ENCODE assay signal across 8 cellular contexts in the genomic region with DNA sequence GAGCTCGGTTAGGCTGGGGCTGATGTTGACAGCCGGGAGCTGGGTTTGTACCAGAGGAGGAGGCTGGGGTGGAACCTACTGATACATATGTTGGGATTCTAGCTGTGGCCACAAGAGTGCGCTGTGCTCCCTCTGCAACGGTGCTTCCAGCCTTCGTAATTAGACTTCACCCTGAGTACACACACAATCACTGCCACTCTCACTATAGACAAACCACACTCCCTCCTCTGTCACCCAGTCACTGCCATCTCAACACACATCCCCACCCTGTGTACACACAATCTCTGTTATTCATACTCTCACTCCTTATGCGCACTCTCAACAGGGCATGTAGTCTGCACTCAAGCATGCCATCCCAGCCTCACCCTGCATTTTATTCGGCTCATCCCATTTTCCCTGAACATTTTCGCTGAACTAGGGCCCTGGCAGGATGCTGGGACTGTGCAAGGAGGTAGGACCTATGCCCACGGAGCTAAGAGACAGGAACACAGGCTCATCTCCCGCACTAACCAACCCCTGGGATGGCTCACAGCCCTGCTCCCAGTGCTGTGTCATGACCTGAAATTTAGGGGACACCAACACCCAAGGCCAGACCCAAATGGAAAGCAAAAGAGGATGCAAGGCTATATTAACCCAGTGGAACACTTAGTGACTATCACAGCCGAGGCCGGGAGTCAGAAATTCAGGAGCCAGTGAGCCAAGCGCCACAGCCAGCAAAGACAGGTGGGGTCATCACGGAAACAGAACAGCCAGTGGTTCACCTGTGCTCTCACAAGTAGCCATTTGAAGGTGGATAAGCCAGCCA. TPM values are rescaled to one million over a fixed set of nuclear protein-coding genes. Genes with fewer than 3 reads are reported as not detected.
A peak's percentile ranks its signal among the peaks of the same experiment; 100 is the strongest.
DNase-seq lines count a peak whose midpoint lies in the region; ATAC-seq lines count a peak whose summit lies in the region.

No MANE protein-coding gene starts in this region.

- DNase-seq in DMS153 treated with DMSO at 0.1 percent for 48 hours (lab: John Stamatoyannopoulos, UW; ENCODE audit: unreplicated experiment), result peak; percentile 70
- peak; percentile 87 for DNase-seq in HuH-7 (ENCODE audit: low spot score)
- peak; percentile 61 for DNase-seq in NOMO-1 treated with DMSO at 0.1 percent for 48 hours (lab: John Stamatoyannopoulos, UW; ENCODE audit: unreplicated experiment)
- peak in 2 of 3 experiments; percentile 19 to 42 for DNase-seq in activated CD8-positive, alpha-beta memory T cell treated with anti-CD3 and anti-CD28 coated beads for 48 hours (ENCODE audit: low read depth in 2 of 3, low spot score in 2 of 3)
- peak; percentile 57 for DNase-seq in epidermal melanocyte (ENCODE audit: insufficient read length, low spot score)
- peak; percentile 87 for DNase-seq in mucosa of gallbladder (ENCODE audit: low spot score)
- DNase-seq in stimulated activated CD8-positive, alpha-beta memory T cell treated with anti-CD3 and anti-CD28 coated beads, Interleukin-4, amount 100 ng/mL, for 24 hours (ENCODE audit: low read depth), result peak; percentile 36

- ATAC-seq in GM21526 (IDR thresholded peaks at IDR 0.05; ENCODE audit: low FRiP score, unreplicated experiment), result no peak

RNA-seq across cellular contexts. Expression of a gene that starts 5.7 kb away (rescaled TPM):
- 6.3 TPM for total RNA-seq in mucosa of gallbladder

RNA-seq across cellular contexts. Expression of a gene that starts 6.1 kb away (rescaled TPM):
- total RNA-seq in mucosa of gallbladder, result 9.0 TPM

RNA-seq across cellular contexts. Expression of a gene that starts 27.2 kb away (rescaled TPM):
- 6.1 TPM for total RNA-seq in mucosa of gallbladder

RNA-seq across cellular contexts. Expression of a gene that starts 31.9 kb away (rescaled TPM):
- 6.2 TPM for total RNA-seq in mucosa of gallbladder

Comparison
In these comparisons a context has a peak if more than half of its experiments do, and no peak if none do; other contexts are left out.
1. DNase-seq: peak in every context shown above with its lines; median percentile 87 in HuH-7; 87 in mucosa of gallbladder; 70 in DMS153 treated with DMSO at 0.1 percent for 48 hours; 61 in NOMO-1 treated with DMSO at 0.1 percent for 48 hours; 57 in epidermal melanocyte; 36 in stimulated activated CD8-positive, alpha-beta memory T cell treated with anti-CD3 and anti-CD28 coated beads, Interleukin-4, amount 100 ng/mL, for 24 hours; 30 in activated CD8-positive, alpha-beta memory T cell treated with anti-CD3 and anti-CD28 coated beads for 48 hours.